Comparison of ENCODE assay signal across 19 cellular contexts in the genomic region with DNA sequence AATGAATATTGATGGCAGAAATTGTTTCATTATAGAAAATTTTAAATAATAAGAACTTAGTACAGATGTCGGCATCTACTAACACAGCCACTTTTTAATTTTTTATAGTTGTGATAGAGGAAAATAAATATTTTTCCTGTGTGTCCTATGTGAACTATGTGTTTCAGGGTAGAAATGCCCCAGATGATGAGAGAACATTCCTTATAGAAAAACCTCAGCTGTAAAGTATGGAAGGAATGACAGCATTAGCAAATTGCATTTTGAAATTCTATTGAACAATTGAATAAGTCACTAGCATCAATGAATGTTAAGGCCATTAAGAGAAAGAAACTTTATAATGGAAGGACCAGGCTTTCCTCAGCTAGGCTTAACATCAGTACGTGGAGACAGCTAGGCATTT.
DNase-seq lines count a peak whose midpoint lies in the region; ATAC-seq and TF ChIP-seq lines count a peak whose summit lies in the region.
"Had no signal": no experiment of that assay in that cellular context is flagged by ENCODE, and none has a peak within 500 bp of the region (broad histone marks: within the 10 kb centered on the region; RNA-seq: fewer than 3 reads in every experiment).

No MANE protein-coding gene starts in this region.

- TF ChIP-seq CTCF in AG04449 (IDR thresholded peaks at IDR 0.05; ENCODE audit: insufficient read depth, low read length, missing control alignments) (no peak), fibroblast of pulmonary artery (IDR thresholded peaks at IDR 0.05; ENCODE audit: low read length, missing control alignments) (no peak), esophagus squamous epithelium (IDR thresholded peaks at IDR 0.05) (no peak)

- CTCF ChIA-PET in AG04449 (lab: Yijun Ruan, JAX), result no interaction called here

- intact Hi-C loops in esophagus squamous epithelium (cut with DNase I), result no loop called here

- peak; percentile 23 for DNase-seq in AG04449 (ENCODE audit: low read depth, low spot score)
- peak; percentile 14 for DNase-seq in EL
- peak; percentile 56 for DNase-seq in adipocyte (ENCODE audit: low read depth)
- peak; percentile 4 for DNase-seq in fibroblast of pulmonary artery (ENCODE audit: low read depth)
- DNase-seq in LoVo (ENCODE audit: low spot score), result no peak
- DNase-seq in esophagus squamous epithelium (lab: John Stamatoyannopoulos, UW), result no peak
- DNase-seq: Calu3; CD8-positive, alpha-beta T cell; DMS 273 treated with DMSO at 0.1 percent for 48 hours; DMS53; DND-41; GDM1; GOT3; H7 had no signal

- H3K36me3 ChIP-seq in adipocyte (ENCODE audit: control insufficient read depth, insufficient read depth, low read length, severe bottlenecking), result no peaks in the 10 kb centered on the region
- no peaks in the 10 kb centered on the region for H3K36me3 ChIP-seq in esophagus squamous epithelium
- H3K36me3 ChIP-seq: BLaER1 treated with 17β-estradiol and CSF1 and Interleukin-3, amounts not matched to agents 10 nM and 100 nM had no signal

- no peaks in the 10 kb centered on the region for H3K27me3 ChIP-seq in adipocyte (replicated peaks; ENCODE audit: control insufficient read depth, insufficient read depth, low read length)
- H3K27me3 ChIP-seq in esophagus squamous epithelium, result no peaks in the 10 kb centered on the region
- H3K27me3 ChIP-seq: BLaER1 treated with 17β-estradiol and CSF1 and Interleukin-3, amounts not matched to agents 10 nM and 100 nM had no signal

- POLR2A ChIA-PET in AG04449 (lab: Yijun Ruan, JAX), result no interaction called here

- no peak overlapping the region for H3K9ac ChIP-seq in adipocyte (ENCODE audit: low read length)
- H3K9ac ChIP-seq: BLaER1 treated with 17β-estradiol and CSF1 and Interleukin-3, amounts not matched to agents 10 nM and 100 nM had no signal

- H3K9me3 ChIP-seq in adipocyte (ENCODE audit: control insufficient read depth, low read length) (no peaks in the 10 kb centered on the region), esophagus squamous epithelium (no peaks in the 10 kb centered on the region)
- H3K9me3 ChIP-seq: A549 had no signal

- TF ChIP-seq POLR2A in esophagus squamous epithelium (IDR thresholded peaks at IDR 0.05), result no peak

- no peak overlapping the region for H3K27ac ChIP-seq in esophagus squamous epithelium
- H3K27ac ChIP-seq: 22Rv1; A549; BLaER1 treated with 17β-estradiol and CSF1 and Interleukin-3, amounts not matched to agents 10 nM and 100 nM had no signal

- H3K4me3 ChIP-seq in AG04449 (ENCODE audit: low read depth, low read length), result no peak overlapping the region
- H3K4me3 ChIP-seq in adipocyte (ENCODE audit: low read length), result no peak overlapping the region
- no peak overlapping the region for H3K4me3 ChIP-seq in fibroblast of pulmonary artery (replicated peaks; ENCODE audit: low read depth, low read length)
- H3K4me3 ChIP-seq in esophagus squamous epithelium, result no peak overlapping the region
- H3K4me3 ChIP-seq: A549; BLaER1 treated with 17β-estradiol and CSF1 and Interleukin-3, amounts not matched to agents 10 nM and 100 nM had no signal

- H3K4me1 ChIP-seq in adipocyte (ENCODE audit: control insufficient read depth, insufficient read depth, low read length) (no peaks in the 10 kb centered on the region), esophagus squamous epithelium (no peaks in the 10 kb centered on the region)
- H3K4me1 ChIP-seq: A549 had no signal

- ATAC-seq in HG03342 (IDR thresholded peaks at IDR 0.05; ENCODE audit: unreplicated experiment), result no peak
- ATAC-seq: A549; CD8-positive, alpha-beta T cell; HepG2 had no signal

- 89% methylated on average over 2 of the region's 2 CpGs for WGBS in esophagus squamous epithelium, 2 donors

Comparison
In these comparisons a context has a peak if more than half of its experiments do, and no peak if none do; other contexts are left out.
1. DNase-seq: peak in AG04449 (single experiment), EL (single experiment), adipocyte (single experiment) and fibroblast of pulmonary artery (single experiment); none in LoVo (single experiment) and esophagus squamous epithelium (single experiment).